ENCODE assay signal across 7 cellular contexts in the genomic region with DNA sequence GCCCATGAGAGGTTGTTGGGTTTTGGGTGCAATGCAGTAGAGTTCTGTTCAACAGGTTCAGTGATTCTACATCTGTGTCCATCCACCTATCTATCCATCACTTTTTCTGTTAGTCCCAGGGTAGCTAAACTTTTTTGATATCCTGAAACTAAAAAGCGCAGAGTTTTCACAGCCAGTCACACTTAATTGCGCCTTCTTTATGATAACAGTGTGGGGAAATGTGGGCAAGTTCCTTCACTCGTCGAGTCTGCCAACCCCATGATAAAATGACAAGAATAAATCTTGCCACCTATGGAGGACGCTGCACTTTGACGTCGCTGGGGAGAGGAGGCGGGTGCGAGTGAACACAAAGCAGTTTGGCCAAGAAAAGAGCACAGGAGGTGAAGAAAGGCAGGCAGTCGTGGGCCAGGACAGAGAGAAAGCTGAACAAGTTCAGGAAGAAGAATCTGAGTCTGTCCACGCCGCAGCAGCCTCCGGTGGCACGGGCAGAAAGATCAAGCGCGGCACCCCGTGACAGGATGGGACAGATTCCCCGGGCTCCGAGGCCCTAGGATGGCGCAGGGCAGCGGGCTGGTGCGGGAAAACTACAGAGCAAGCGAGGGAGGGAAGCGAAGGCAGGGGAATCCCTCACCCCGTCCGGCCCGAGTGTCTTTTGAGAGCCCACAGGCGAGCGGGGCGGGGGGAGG. TPM values are rescaled to one million over a fixed set of nuclear protein-coding genes. Genes with fewer than 3 reads are reported as not detected.
DNase-seq lines count a peak whose midpoint lies in the region; ATAC-seq, FAIRE-seq and TF ChIP-seq lines count a peak whose summit lies in the region.

No MANE protein-coding gene starts in this region.

- H3K4me2 ChIP-seq in K562 (ENCODE audit: insufficient read depth, low read length) = no peak overlapping the region

- no peak overlapping the region for H2AFZ ChIP-seq in K562 (ENCODE audit: low read depth, low read length)

- H3K27ac Mint-ChIP-seq in nephron progenitor cell = no peak overlapping the region

- H4K20me1 ChIP-seq in K562 (replicated peaks; ENCODE audit: control insufficient read depth, insufficient read depth, low read length) = no peaks in the 10 kb centered on the region

- ATAC-seq in GM19463 (IDR thresholded peaks at IDR 0.05; ENCODE audit: unreplicated experiment) (peak; percentile 40), HG03139 (IDR thresholded peaks at IDR 0.05; ENCODE audit: unreplicated experiment) (peak; percentile 45), K562 (peak; percentile 77)

- TF ChIP-seq RAD21 in K562 (CRISPR knock-in tag; conservative IDR thresholded peaks at IDR 0.05 in 1 of 2, IDR thresholded peaks at IDR 0.05 in 1 of 2) = no peak

- H3K79me2 ChIP-seq in K562 (ENCODE audit: control insufficient read depth, insufficient read depth, low read length) = no peaks in the 10 kb centered on the region

- 4% methylated on average over 27 of the region's 30 CpGs for WGBS in K562 (ENCODE audit: insufficient coverage, low coverage, missing lambda C conversion rate)

- H3K9me1 ChIP-seq in K562 (ENCODE audit: control insufficient read depth, insufficient read depth, low read length) = no peaks in the 10 kb centered on the region

- no peak for TF ChIP-seq POLR2A in K562 (conservative IDR thresholded peaks at IDR 0.05)

- no peak for DNase-seq in K562 (ENCODE audit: extremely low read depth in 1 of 4, low spot score in 3 of 4)
- DNase-seq in nephron progenitor cell = no peak
- no peak for DNase-seq in NCI-H345 treated with DMSO at 0.1 percent for 48 hours (lab: John Stamatoyannopoulos, UW; ENCODE audit: unreplicated experiment)
- DNase-seq in occipital lobe (lab: John Stamatoyannopoulos, UW) = no peak
- DNase-seq in NCI-H1048 (lab: John Stamatoyannopoulos, UW) = no peak

- H3K4me1 ChIP-seq in K562 (replicated peaks in 1 of 2; ENCODE audit: control insufficient read depth in 2 of 2, insufficient read depth in 2 of 2, low read length in 2 of 2) = peaks cover 0 to 12% of the 10 kb centered on the region in 2 experiments; a peak in 1 of 5 replicates

- H3K4me3 Mint-ChIP-seq in nephron progenitor cell = peak overlapping the region; percentile 84

- H3K36me3 Mint-ChIP-seq in nephron progenitor cell (ENCODE audit: low read depth) = no peaks in the 10 kb centered on the region

- H3K9me3 Mint-ChIP-seq in nephron progenitor cell = no peaks in the 10 kb centered on the region

- FAIRE-seq in K562 (lab: Jason Lieb, UNC) = no peak

- H3K27me3 ChIP-seq in K562 (ENCODE audit: control insufficient read depth in 2 of 2, insufficient read depth in 2 of 2, low read length in 2 of 2) = peaks cover 21 to 29% of the 10 kb centered on the region in 2 experiments

- no peak overlapping the region for H3K4me3 ChIP-seq in K562

- no peak overlapping the region for H3K9ac ChIP-seq in K562 (ENCODE audit: insufficient read depth in 1 of 2, low read depth in 2 of 2, low read length in 2 of 2)

- CTCF ChIA-PET in K562 (lab: Yijun Ruan, JAX; ENCODE audit: low intra/inter-chr PET ratio) = no interaction called here

- H3K27me3 Mint-ChIP-seq in nephron progenitor cell (ENCODE audit: low read depth, poor library complexity) = peaks cover 64% of the 10 kb centered on the region

- BruUV-seq in K562 (replicated peaks; lab: Mats Ljungman, UMichigan) = no TSS peak

- H3K4me1 Mint-ChIP-seq in nephron progenitor cell = peaks cover 63% of the 10 kb centered on the region

- in situ Hi-C loops in K562 (cut with MboI) = loop anchor here (10.0 kb wide), 1 partner anchor 477 kb away; no protein-coding TSS in a partner anchor

- POLR2A ChIA-PET in K562 (lab: Yijun Ruan, JAX) = no interaction called here

- intact Hi-C loops in K562 (cut with micrococcal nuclease) = loop anchor here (5.0 to 10.0 kb wide), 2 partner anchors 727 to 990 kb away; no protein-coding TSS in a partner anchor

- H3K27ac ChIP-seq in K562 (ENCODE audit: extremely low read depth, low read depth, low read length) = no peak overlapping the region

- TF ChIP-seq EP300 in K562 (IDR thresholded peaks at IDR 0.05; ENCODE audit: low read length) = no peak

- H3K36me3 ChIP-seq in K562 (ENCODE audit: control insufficient read depth, insufficient read depth, low read length) = no peaks in the 10 kb centered on the region

- TF ChIP-seq CTCF in K562 (IDR thresholded peaks at IDR 0.05 in 2 of 3, conservative IDR thresholded peaks at IDR 0.05 in 1 of 3; ENCODE audit: insufficient read depth in 2 of 3, low read depth in 1 of 3, low read length in 3 of 3) = no peak
- no peak for TF ChIP-seq CTCF in nephron progenitor cell (IDR thresholded peaks at IDR 0.05)

- H3K9me3 ChIP-seq in K562 (replicated peaks; ENCODE audit: control insufficient read depth, insufficient read depth, low read depth, low read length) = no peaks in the 10 kb centered on the region

TF ChIP-seq in K562, 482 proteins besides CTCF, POLR2A, EP300 and RAD21:
- no peak for TF ChIP-seq MEIS2 (IDR thresholded peaks at IDR 0.05; ENCODE audit: partially characterized antibody)
- TF ChIP-seq TSC22D4 (tag; IDR thresholded peaks at IDR 0.05) = no peak
- no peak for TF ChIP-seq FOXK2 (conservative IDR thresholded peaks at IDR 0.05 in 1 of 2, IDR thresholded peaks at IDR 0.05 in 1 of 2; ENCODE audit: low read depth in 2 of 2)
- TF ChIP-seq ZNF212 (CRISPR knock-in tag; IDR thresholded peaks at IDR 0.05) = no peak
- no peak for TF ChIP-seq PML (IDR thresholded peaks at IDR 0.05; ENCODE audit: low read length)
- TF ChIP-seq ZKSCAN1 (IDR thresholded peaks at IDR 0.05; ENCODE audit: low read depth, low read length) = no peak
- no peak for TF ChIP-seq POLR3A (IDR thresholded peaks at IDR 0.05; ENCODE audit: borderline replicate concordance, extremely low read depth, insufficient read depth, insufficient read length)
- no peak for TF ChIP-seq RHOXF2B (CRISPR knock-in tag; conservative IDR thresholded peaks at IDR 0.05)
- no peak for TF ChIP-seq BCL6 (CRISPR knock-in tag; IDR thresholded peaks at IDR 0.05)
- no peak for TF ChIP-seq TCF7 (IDR thresholded peaks at IDR 0.05; ENCODE audit: borderline replicate concordance)
- no peak for TF ChIP-seq SIRT6 (IDR thresholded peaks at IDR 0.05; ENCODE audit: low read depth, low read length)

RNA-seq across cellular contexts. Expression of gene SP8, which starts 9.2 kb away (rescaled TPM):
- 0.53 and 0.62 TPM in 2 replicates for total RNA-seq in K562 (2011; cell fraction: chromatin; rRNA removed; ENCODE audit: low replicate concordance)
- total RNA-seq in K562 (2011; cell fraction: nucleolus; rRNA removed) = 0.53 and 0.83 TPM in 2 replicates
- total RNA-seq in K562 (2011; cell fraction: nucleoplasm; rRNA removed) = 0.59 and 0.76 TPM in 2 replicates
- total RNA-seq in K562 (2014; rRNA removed) (0.16 and 0.73 TPM in 2 replicates), K562 (2014; rRNA removed; fragmentation: Illumina TruSeq; extraction: Trizol) (0.13 and 0.15 TPM in 2 replicates), K562 (2015; rRNA removed; fragmentation: Illumina TruSeq; extraction: Trizol) (0.14 and 0.15 TPM in 2 replicates), K562 (2021) (1.0 and 1.2 TPM in 2 replicates), occipital lobe (3.3 TPM)
- polyA plus RNA-seq in K562 (2011; rRNA removed) (0.23 and 0.35 TPM in 2 replicates), K562 (2014; fragmentation: Illumina TruSeq; extraction: Trizol) (0.18 and 0.19 TPM in 2 replicates), K562 (2014; fragmentation: Nextera tagmentation; extraction: Ambion mirVana) (under 1 TPM; 0.04 to 0.06 TPM), K562 (2014; rRNA removed) (0.09 and 0.23 TPM in 2 replicates)
- 0.22 and 1.8 TPM in 2 replicates for polyA plus RNA-seq in K562 (2011; cell fraction: cytosol; rRNA removed)
- 0.37 and 1.5 TPM in 2 replicates for polyA plus RNA-seq in K562 (2011; cell fraction: nucleus; rRNA removed)
- 0.27 and 0.30 TPM in 2 replicates for polyA plus RNA-seq in K562 (2012)
- 0.12 and 0.56 TPM in 2 replicates for polyA minus RNA-seq in K562 (2011; rRNA and poly(A)+ RNA removed)
- polyA minus RNA-seq in K562 (2011; cell fraction: cytosol; rRNA and poly(A)+ RNA removed) = 0.86 TPM in 1 of 2 replicates, not detected in the other
- 0.89 and 2.0 TPM in 2 replicates for polyA minus RNA-seq in K562 (2011; cell fraction: nucleus; rRNA and poly(A)+ RNA removed)
